ENCODE assay signal across 10 cellular contexts in genomic region chr3:71052725-71053124, GRCh38.
A peak's percentile ranks its signal among the peaks of the same experiment; 100 is the strongest.
DNase-seq lines count a peak whose midpoint lies in the region; ATAC-seq and TF ChIP-seq lines count a peak whose summit lies in the region.
"Had no signal": no experiment of that assay in that cellular context is flagged by ENCODE, and none has a peak within 500 bp of the region (broad histone marks: within the 10 kb centered on the region; RNA-seq: fewer than 3 reads in every experiment).

No MANE protein-coding gene starts in this region.

- H3K23ac ChIP-seq in IMR-90 (ENCODE audit: low read depth, low read length) = no peak overlapping the region; the same call in 1 of the 2 replicates

- H3K9me2 ChIP-seq in MM.1S (replicated peaks; ENCODE audit: insufficient read depth, low read length) = no peaks in the 10 kb centered on the region

- H3K56ac ChIP-seq in IMR-90 (ENCODE audit: extremely low read depth, insufficient read depth, low read length) = no peak overlapping the region

- no peak for TF ChIP-seq POLR2A in IMR-90 (IDR thresholded peaks at IDR 0.05; ENCODE audit: low read depth, low read length)

- H3K27me3 ChIP-seq in IMR-90 (ENCODE audit: control insufficient read depth, insufficient read depth, low read length) (no peaks in the 10 kb centered on the region), left ventricle myocardium inferior (ENCODE audit: low read depth) (no peaks in the 10 kb centered on the region), smooth muscle cell (ENCODE audit: low read depth) (no peaks in the 10 kb centered on the region), MM.1S (replicated peaks; ENCODE audit: insufficient read depth, low read length) (no peaks in the 10 kb centered on the region)

- H3K4me2 ChIP-seq in IMR-90 (ENCODE audit: low read depth, low read length) (peak overlapping the region; percentile 16; the same call in 1 of the 2 replicates), smooth muscle cell (peak overlapping the region; percentile 58), MM.1S (ENCODE audit: low read depth, low read length) (no peak overlapping the region)

- no peak overlapping the region for H3K4me3 Mint-ChIP-seq in activated CD8-positive, alpha-beta T cell treated with anti-CD3 and anti-CD28 coated beads, Interleukin-2, amount 10 ng/mL, durations not matched to agents 7 days and 5 days
- H3K4me3 Mint-ChIP-seq: stimulated activated memory B cell treated with anti-CD40 and anti-IgM and Interleukin-4, amounts not matched to agents 10 μg/mL and 1 μg/mL and 100 μg/mL, for 72 hours had no signal

- H3K9me3 Mint-ChIP-seq in activated CD8-positive, alpha-beta T cell treated with anti-CD3 and anti-CD28 coated beads, Interleukin-2, amount 10 ng/mL, durations not matched to agents 7 days and 5 days (ENCODE audit: insufficient read depth) = no peaks in the 10 kb centered on the region
- H3K9me3 Mint-ChIP-seq: stimulated activated memory B cell treated with anti-CD40 and anti-IgM and Interleukin-4, amounts not matched to agents 10 μg/mL and 1 μg/mL and 100 μg/mL, for 72 hours had no signal

- no peak overlapping the region for H2AK5ac ChIP-seq in IMR-90 (ENCODE audit: low read depth, low read length)

- H3K36me3 ChIP-seq in IMR-90 (ENCODE audit: control insufficient read depth, insufficient read depth, low read length) = peaks cover 29% of the 10 kb centered on the region
- H3K36me3 ChIP-seq in left ventricle myocardium inferior = peaks cover 16% of the 10 kb centered on the region
- no peaks in the 10 kb centered on the region for H3K36me3 ChIP-seq in smooth muscle cell (ENCODE audit: low read depth)
- no peaks in the 10 kb centered on the region for H3K36me3 ChIP-seq in MM.1S (replicated peaks; ENCODE audit: insufficient read depth, low read length)

- in situ Hi-C loops in IMR-90 (cut with MboI; ENCODE audit: low sequenced_read_pairs) = no loop called here

- no peak overlapping the region for H3K18ac ChIP-seq in IMR-90 (ENCODE audit: low read depth, low read length)

- H4K5ac ChIP-seq in IMR-90 (ENCODE audit: low read depth, low read length) = no peak overlapping the region

- H2BK15ac ChIP-seq in IMR-90 (ENCODE audit: low read depth, low read length) = no peak overlapping the region

- no peak for DNase-seq in IMR-90
- DNase-seq in activated CD8-positive, alpha-beta T cell treated with anti-CD3 and anti-CD28 coated beads, Interleukin-2, amount 10 ng/mL, durations not matched to agents 7 days and 5 days = no peak
- DNase-seq in left ventricle myocardium inferior = no peak
- no peak for DNase-seq in smooth muscle cell (lab: John Stamatoyannopoulos, UW; ENCODE audit: unreplicated experiment)
- DNase-seq in DMS 273 treated with DMSO at 0.1 percent for 48 hours (lab: John Stamatoyannopoulos, UW) = no peak
- no peak for DNase-seq in MM.1S
- DNase-seq: NCI-H446 had no signal

- peaks cover 78% of the 10 kb centered on the region for H3K36me3 Mint-ChIP-seq in activated CD8-positive, alpha-beta T cell treated with anti-CD3 and anti-CD28 coated beads, Interleukin-2, amount 10 ng/mL, durations not matched to agents 7 days and 5 days (ENCODE audit: low read depth)

- peak overlapping the region; percentile 29; the same call in 1 of the 2 replicates for H4K91ac ChIP-seq in IMR-90 (ENCODE audit: insufficient read depth, low read depth, low read length)

- no peak overlapping the region for H3K9ac ChIP-seq in IMR-90 (ENCODE audit: low read depth, low read length)
- H3K9ac ChIP-seq in smooth muscle cell (ENCODE audit: low read depth) = no peak overlapping the region
- H3K9ac ChIP-seq in MM.1S (ENCODE audit: low read length) = no peak overlapping the region

- H3K9me1 ChIP-seq in IMR-90 (ENCODE audit: insufficient read depth, low read length) = peaks cover 32% of the 10 kb centered on the region

- H4K20me1 ChIP-seq in IMR-90 (ENCODE audit: insufficient read depth, low read length) (peaks cover 58% of the 10 kb centered on the region), smooth muscle cell (ENCODE audit: low read depth) (peaks cover 95% of the 10 kb centered on the region), MM.1S (ENCODE audit: insufficient read depth, low read length) (no peaks in the 10 kb centered on the region)

- peaks cover 28 to 82% of the 10 kb centered on the region in 2 experiments for H3K79me1 ChIP-seq in IMR-90 (ENCODE audit: low read depth in 1 of 2, low read length in 2 of 2)

- H3K9me3 ChIP-seq in IMR-90 (ENCODE audit: control insufficient read depth, insufficient read depth, low read length) (no peaks in the 10 kb centered on the region), left ventricle myocardium inferior (replicated peaks) (no peaks in the 10 kb centered on the region), smooth muscle cell (replicated peaks; ENCODE audit: low read depth) (no peaks in the 10 kb centered on the region), MM.1S (replicated peaks; ENCODE audit: insufficient read depth, low read length) (no peaks in the 10 kb centered on the region)

- no peak for ATAC-seq in IMR-90 (ENCODE audit: low read depth)
- no peak for ATAC-seq in activated CD8-positive, alpha-beta T cell treated with anti-CD3 and anti-CD28 coated beads, Interleukin-2, amount 10 ng/mL, durations not matched to agents 7 days and 5 days
- no peak for ATAC-seq in HG03571 (IDR thresholded peaks at IDR 0.05; ENCODE audit: unreplicated experiment)
- ATAC-seq in GM19395 (IDR thresholded peaks at IDR 0.05; ENCODE audit: unreplicated experiment) = no peak
- ATAC-seq: stimulated activated memory B cell treated with anti-CD40 and anti-IgM and Interleukin-4, amounts not matched to agents 10 μg/mL and 1 μg/mL and 100 μg/mL, for 72 hours had no signal

- H2BK20ac ChIP-seq in IMR-90 (ENCODE audit: low read depth, low read length) = no peak overlapping the region

- peak overlapping the region; percentile 29 for H3K27ac Mint-ChIP-seq in activated CD8-positive, alpha-beta T cell treated with anti-CD3 and anti-CD28 coated beads, Interleukin-2, amount 10 ng/mL, durations not matched to agents 7 days and 5 days

- no peak overlapping the region for H2AFZ ChIP-seq in IMR-90 (replicated peaks; ENCODE audit: low read length, poor library complexity)
- no peak overlapping the region for H2AFZ ChIP-seq in smooth muscle cell (ENCODE audit: low read depth)
- H2AFZ ChIP-seq in MM.1S (ENCODE audit: low read length) = no peak overlapping the region

- H3K4ac ChIP-seq in IMR-90 (ENCODE audit: low read depth, low read length) = no peak overlapping the region

- peaks cover 98% of the 10 kb centered on the region for H3K4me1 Mint-ChIP-seq in activated CD8-positive, alpha-beta T cell treated with anti-CD3 and anti-CD28 coated beads, Interleukin-2, amount 10 ng/mL, durations not matched to agents 7 days and 5 days (ENCODE audit: low read depth)

- no peak overlapping the region for H3K14ac ChIP-seq in IMR-90 (replicated peaks; ENCODE audit: low read depth, low read length)

- WGBS in IMR-90 (ENCODE audit: extremely low coverage in 2 of 2, insufficient read length in 1 of 2), 2 experiments = no CpG with 5 or more reads among the region's 5 CpGs
- WGBS in smooth muscle cell (ENCODE audit: low lambda C conversion rate) = 68% methylated on average over 5 of the region's 5 CpGs

- H4K8ac ChIP-seq in IMR-90 (ENCODE audit: low read depth in 2 of 2, low read length in 2 of 2) = peak overlapping the region in 1 of 2 experiments; percentile 51; a peak in 1 of 4 replicates

- peak overlapping the region; percentile 18 for H2BK5ac ChIP-seq in IMR-90 (ENCODE audit: low read depth, low read length, poor library complexity, severe bottlenecking)

- H3K4me1 ChIP-seq in IMR-90 (ENCODE audit: control insufficient read depth, insufficient read depth, low read length) (peaks cover 45% of the 10 kb centered on the region), left ventricle myocardium inferior (peaks cover 100% of the 10 kb centered on the region), smooth muscle cell (ENCODE audit: low read depth) (peaks cover 37% of the 10 kb centered on the region), MM.1S (ENCODE audit: low read length) (0 out of 2 replicates have a peak, but pooled peaks cover 4% of the 10 kb centered on the region)

- intact Hi-C loops in IMR-90 (cut with micrococcal nuclease) (loop anchor here (10.0 kb wide), 1 partner anchor 602 kb away; no protein-coding TSS in a partner anchor), left ventricle myocardium inferior (cut with micrococcal nuclease) (no loop called here)

- H3K27ac ChIP-seq in IMR-90 (ENCODE audit: insufficient read depth, low read length) (no peak overlapping the region), left ventricle myocardium inferior (replicated peaks) (peak overlapping the region; percentile 96), smooth muscle cell (ENCODE audit: low read depth) (peak overlapping the region; percentile 4), MM.1S (ENCODE audit: low read length) (no peak overlapping the region)

- POLR2A ChIA-PET in IMR-90 (lab: Charles Lee; ENCODE audit: unreplicated experiment) = no interaction called here
- POLR2A ChIA-PET in activated CD8-positive, alpha-beta T cell treated with anti-CD3 and anti-CD28 coated beads, Interleukin-2, amount 10 ng/mL, durations not matched to agents 7 days and 5 days (lab: Charles Lee) = interaction anchor here (1.2 to 4.6 kb wide), 2 partner anchors 10 to 15 kb away, joined by 3 to 38 read pairs; no protein-coding TSS in a partner anchor

- dilution Hi-C loops in IMR-90 (cut with HindIII; ENCODE audit: low sequenced_read_pairs, unreplicated experiment) = no loop called here

- H3K4me3 ChIP-seq in IMR-90 (ENCODE audit: insufficient read depth, low read depth, low read length) (no peak overlapping the region), left ventricle myocardium inferior (no peak overlapping the region), smooth muscle cell (no peak overlapping the region), MM.1S (ENCODE audit: low read length) (no peak overlapping the region)

- H3F3A ChIP-seq in smooth muscle cell (ENCODE audit: low read depth) (peaks cover 12% of the 10 kb centered on the region), MM.1S (ENCODE audit: insufficient read depth, low read length) (no peaks in the 10 kb centered on the region)

- H3K79me2 ChIP-seq in smooth muscle cell (ENCODE audit: low read depth) = peaks cover 11% of the 10 kb centered on the region
- H3K79me2 ChIP-seq in MM.1S (ENCODE audit: low read length) = peaks cover 54% of the 10 kb centered on the region

- H2AK9ac ChIP-seq in IMR-90 (replicated peaks; ENCODE audit: low read depth, low read length, poor library complexity) = no peak overlapping the region

- CTCF ChIA-PET in IMR-90 (lab: Yijun Ruan, JAX) = interaction anchor here (0.6 kb wide), 1 partner anchor 256 kb away, joined by 6 read pairs; no protein-coding TSS in a partner anchor
- CTCF ChIA-PET in activated CD8-positive, alpha-beta T cell treated with anti-CD3 and anti-CD28 coated beads, Interleukin-2, amount 10 ng/mL, durations not matched to agents 7 days and 5 days (lab: Charles Lee) = interaction anchor here (0.8 to 6.5 kb wide), 3 partner anchors 10 to 76 kb away, joined by 3 to 53 read pairs (median 5); no protein-coding TSS in a partner anchor

- BruUV-seq in IMR-90 (replicated peaks; lab: Mats Ljungman, UMichigan) = no TSS peak

- H3K27me3 Mint-ChIP-seq in activated CD8-positive, alpha-beta T cell treated with anti-CD3 and anti-CD28 coated beads, Interleukin-2, amount 10 ng/mL, durations not matched to agents 7 days and 5 days (ENCODE audit: low read depth) = no peaks in the 10 kb centered on the region
- H3K27me3 Mint-ChIP-seq: stimulated activated memory B cell treated with anti-CD40 and anti-IgM and Interleukin-4, amounts not matched to agents 10 μg/mL and 1 μg/mL and 100 μg/mL, for 72 hours had no signal

- TF ChIP-seq CTCF in IMR-90 (conservative IDR thresholded peaks at IDR 0.05; ENCODE audit: low read depth, low read length) (no peak), left ventricle myocardium inferior (IDR thresholded peaks at IDR 0.05; ENCODE audit: borderline replicate concordance) (no peak), smooth muscle cell (IDR thresholded peaks at IDR 0.05; ENCODE audit: borderline replicate concordance, insufficient read depth, poor library complexity, severe bottlenecking) (no peak), MM.1S (IDR thresholded peaks at IDR 0.05; ENCODE audit: low read length) (no peak)

- no peak overlapping the region for H2BK120ac ChIP-seq in IMR-90 (ENCODE audit: low read depth, low read length)

- TF ChIP-seq RAD21 in IMR-90 (IDR thresholded peaks at IDR 0.05; ENCODE audit: low read length) = no peak

Comparison
In these comparisons a context has a peak if more than half of its experiments do, and no peak if none do; other contexts are left out.
1. H3K27ac ChIP-seq: peak in left ventricle myocardium inferior (single experiment) and smooth muscle cell (single experiment); none in IMR-90 (single experiment) and MM.1S (single experiment).